Comparison of ENCODE assay signal across 1 cellular context in the genomic region with DNA sequence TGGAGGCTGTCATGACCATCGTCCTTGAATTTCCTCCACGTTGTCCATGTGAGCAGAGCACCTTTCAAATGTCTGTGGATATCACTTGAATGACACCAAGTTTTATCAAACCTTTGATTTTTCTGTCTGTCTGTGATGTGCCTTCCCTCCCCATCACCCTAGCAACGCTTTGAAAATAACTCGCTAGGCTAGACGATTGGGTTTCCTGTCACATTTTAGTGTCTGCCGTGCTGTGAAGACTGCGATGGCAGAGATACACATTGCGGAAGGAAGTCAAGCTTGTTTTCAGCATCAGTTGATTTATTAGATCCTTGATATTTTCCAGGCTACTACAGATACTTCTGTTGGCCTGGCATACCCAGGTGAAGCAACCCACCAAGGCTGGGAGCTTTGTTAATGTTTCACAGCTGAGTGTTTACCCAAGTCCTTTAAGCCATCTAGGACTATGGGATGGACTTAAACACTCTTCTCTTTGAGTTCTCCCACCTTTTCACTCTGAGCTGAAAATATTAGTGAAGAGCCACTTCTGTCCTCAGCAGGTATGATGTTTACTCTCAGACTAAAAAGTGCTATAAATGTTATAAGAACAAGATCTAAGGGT.
TF ChIP-seq lines count a peak whose summit lies in the region.

No MANE protein-coding gene starts in this region.

TF ChIP-seq in SK-N-SH, 30 proteins besides CTCF, POLR2A, EP300 and RAD21 (continued from another document):
- TF ChIP-seq, protein P1, sequence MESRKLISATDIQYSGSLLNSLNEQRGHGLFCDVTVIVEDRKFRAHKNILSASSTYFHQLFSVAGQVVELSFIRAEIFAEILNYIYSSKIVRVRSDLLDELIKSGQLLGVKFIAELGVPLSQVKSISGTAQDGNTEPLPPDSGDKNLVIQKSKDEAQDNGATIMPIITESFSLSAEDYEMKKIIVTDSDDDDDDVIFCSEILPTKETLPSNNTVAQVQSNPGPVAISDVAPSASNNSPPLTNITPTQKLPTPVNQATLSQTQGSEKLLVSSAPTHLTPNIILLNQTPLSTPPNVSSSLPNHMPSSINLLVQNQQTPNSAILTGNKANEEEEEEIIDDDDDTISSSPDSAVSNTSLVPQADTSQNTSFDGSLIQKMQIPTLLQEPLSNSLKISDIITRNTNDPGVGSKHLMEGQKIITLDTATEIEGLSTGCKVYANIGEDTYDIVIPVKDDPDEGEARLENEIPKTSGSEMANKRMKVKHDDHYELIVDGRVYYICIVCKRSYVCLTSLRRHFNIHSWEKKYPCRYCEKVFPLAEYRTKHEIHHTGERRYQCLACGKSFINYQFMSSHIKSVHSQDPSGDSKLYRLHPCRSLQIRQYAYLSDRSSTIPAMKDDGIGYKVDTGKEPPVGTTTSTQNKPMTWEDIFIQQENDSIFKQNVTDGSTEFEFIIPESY (IDR thresholded peaks at IDR 0.05; ENCODE audit: borderline replicate concordance, low read depth) = no peak
- TF ChIP-seq MAX (IDR thresholded peaks at IDR 0.05; ENCODE audit: low read depth) (no peak), TCF12 (IDR thresholded peaks at IDR 0.05) (no peak)
- TF ChIP-seq, protein P2, sequence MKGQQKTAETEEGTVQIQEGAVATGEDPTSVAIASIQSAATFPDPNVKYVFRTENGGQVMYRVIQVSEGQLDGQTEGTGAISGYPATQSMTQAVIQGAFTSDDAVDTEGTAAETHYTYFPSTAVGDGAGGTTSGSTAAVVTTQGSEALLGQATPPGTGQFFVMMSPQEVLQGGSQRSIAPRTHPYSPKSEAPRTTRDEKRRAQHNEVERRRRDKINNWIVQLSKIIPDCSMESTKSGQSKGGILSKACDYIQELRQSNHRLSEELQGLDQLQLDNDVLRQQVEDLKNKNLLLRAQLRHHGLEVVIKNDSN (IDR thresholded peaks at IDR 0.05; ENCODE audit: borderline replicate concordance, low read depth) = no peak
